In genomic region chr15:38068600-38068999, GRCh38 we compare ENCODE assay signal across 9 cellular contexts.
DNase-seq lines count a peak whose midpoint lies in the region; ATAC-seq and TF ChIP-seq lines count a peak whose summit lies in the region.
"Had no signal": no experiment of that assay in that cellular context is flagged by ENCODE, and none has a peak within 500 bp of the region (broad histone marks: within the 10 kb centered on the region; RNA-seq: fewer than 3 reads in every experiment).

No MANE protein-coding gene starts in this region.

- TF ChIP-seq POLR2A in breast epithelium (IDR thresholded peaks at IDR 0.05) = no peak

- H3K9me2 ChIP-seq in OCI-LY1 (ENCODE audit: low read depth, low read length) = no peaks in the 10 kb centered on the region

- peaks cover 18% of the 10 kb centered on the region for H3K4me1 Mint-ChIP-seq in activated naive CD4-positive, alpha-beta T cell treated with anti-CD3 and anti-CD28 coated beads, Interleukin-2, amount 10 ng/mL, durations not matched to agents 7 days and 5 days

- H3K27ac ChIP-seq in OCI-LY1 (ENCODE audit: low read depth, low read length, poor library complexity, severe bottlenecking) = no peak overlapping the region
- H3K27ac ChIP-seq in breast epithelium = peak overlapping the region; percentile 53 to 54
- peak overlapping the region; percentile 77 to 79 for H3K27ac ChIP-seq in mucosa of rectum (ENCODE audit: low read depth in 2 of 2, low read length in 2 of 2)
- H3K27ac ChIP-seq in temporal lobe (ENCODE audit: low read depth, low read length) = peak overlapping the region; percentile 47

- CTCF ChIA-PET in activated naive CD4-positive, alpha-beta T cell treated with anti-CD3 and anti-CD28 coated beads, Interleukin-2, amount 10 ng/mL, durations not matched to agents 7 days and 5 days (lab: Charles Lee) = no interaction called here

- H3K36me3 ChIP-seq in OCI-LY1 (ENCODE audit: insufficient read depth, low read length) = no peaks in the 10 kb centered on the region
- H3K36me3 ChIP-seq in breast epithelium = no peaks in the 10 kb centered on the region
- H3K36me3 ChIP-seq in mucosa of rectum (ENCODE audit: control insufficient read depth in 2 of 2, insufficient read depth in 2 of 2, low read length in 2 of 2) = no peaks in the 10 kb centered on the region

- H3F3A ChIP-seq in OCI-LY1 (ENCODE audit: insufficient read depth, low read length) = no peaks in the 10 kb centered on the region

- peaks cover 43% of the 10 kb centered on the region for H3K27me3 Mint-ChIP-seq in activated naive CD4-positive, alpha-beta T cell treated with anti-CD3 and anti-CD28 coated beads, Interleukin-2, amount 10 ng/mL, durations not matched to agents 7 days and 5 days

- H2AFZ ChIP-seq in OCI-LY1 (ENCODE audit: low read length) = no peak overlapping the region

- no peak for TF ChIP-seq CTCF in OCI-LY1 (IDR thresholded peaks at IDR 0.05; ENCODE audit: low read length)
- TF ChIP-seq CTCF in breast epithelium (IDR thresholded peaks at IDR 0.05) = no peak

- H3K79me2 ChIP-seq in OCI-LY1 (ENCODE audit: insufficient read depth, low read length) = no peaks in the 10 kb centered on the region

- H3K9me3 Mint-ChIP-seq in activated naive CD4-positive, alpha-beta T cell treated with anti-CD3 and anti-CD28 coated beads, Interleukin-2, amount 10 ng/mL, durations not matched to agents 7 days and 5 days = no peaks in the 10 kb centered on the region

- H3K4me3 ChIP-seq in OCI-LY1 (ENCODE audit: low read depth, low read length, poor library complexity, severe bottlenecking) (no peak overlapping the region), breast epithelium (peak overlapping the region in 2 of 3 donors; percentile 31 to 50), mucosa of rectum (ENCODE audit: low read length in 2 of 2) (peak overlapping the region; percentile 21 to 57)

- H3K27me3 ChIP-seq in OCI-LY1 (ENCODE audit: insufficient read depth, low read length) (no peaks in the 10 kb centered on the region), breast epithelium (no peaks in the 10 kb centered on the region), mucosa of rectum (ENCODE audit: control insufficient read depth in 2 of 2, insufficient read depth in 2 of 2, low read length in 2 of 2) (no peaks in the 10 kb centered on the region)

- intact Hi-C loops in breast epithelium (cut with DNase I; ENCODE audit: low total_unique reads) = no loop called here

- H3K27ac Mint-ChIP-seq in activated naive CD4-positive, alpha-beta T cell treated with anti-CD3 and anti-CD28 coated beads, Interleukin-2, amount 10 ng/mL, durations not matched to agents 7 days and 5 days = no peak overlapping the region

- DNase-seq in breast epithelium (ENCODE audit: low spot score in 2 of 2) (no peak), left lobe of liver (ENCODE audit: low spot score) (no peak)
- DNase-seq in activated naive CD4-positive, alpha-beta T cell treated with anti-CD3 and anti-CD28 coated beads, Interleukin-2, amount 10 ng/mL, durations not matched to agents 7 days and 5 days = no peak
- DNase-seq: activated gamma-delta T cell treated with Interleukin-2 at 50 U/mL for 16 hours, NCI-H526 treated with DMSO at 0.1 percent for 48 hours had no signal

- H3K9me3 ChIP-seq in OCI-LY1 (ENCODE audit: low read length) (no peaks in the 10 kb centered on the region), breast epithelium (no peaks in the 10 kb centered on the region), mucosa of rectum (ENCODE audit: control insufficient read depth in 2 of 2, low read length in 2 of 2) (no peaks in the 10 kb centered on the region)

- H3K9ac ChIP-seq in OCI-LY1 (ENCODE audit: low read length) (no peak overlapping the region; the same call in 1 of the 2 replicates), mucosa of rectum (ENCODE audit: low read depth in 1 of 2, low read length in 2 of 2) (peak overlapping the region in 1 of 2 donors; percentile 2)

- peaks cover 49% of the 10 kb centered on the region for H3K4me1 ChIP-seq in OCI-LY1 (ENCODE audit: insufficient read depth, low read length, severe bottlenecking)
- H3K4me1 ChIP-seq in breast epithelium = peaks cover 4 to 7% of the 10 kb centered on the region in 2 donors
- H3K4me1 ChIP-seq in mucosa of rectum (ENCODE audit: control insufficient read depth in 2 of 2, insufficient read depth in 2 of 2, low read length in 2 of 2) = peaks cover 24 to 42% of the 10 kb centered on the region in 2 donors

- no peaks in the 10 kb centered on the region for H4K20me1 ChIP-seq in OCI-LY1 (ENCODE audit: insufficient read depth, low read length)

- ATAC-seq in left lobe of liver (no peak), HG03175 (IDR thresholded peaks at IDR 0.05; ENCODE audit: unreplicated experiment) (no peak)

- H3K36me3 Mint-ChIP-seq in activated naive CD4-positive, alpha-beta T cell treated with anti-CD3 and anti-CD28 coated beads, Interleukin-2, amount 10 ng/mL, durations not matched to agents 7 days and 5 days = no peaks in the 10 kb centered on the region

- H3K4me2 ChIP-seq in OCI-LY1 (ENCODE audit: low read length) = peak overlapping the region; percentile 54

- H3K4me3 Mint-ChIP-seq in activated naive CD4-positive, alpha-beta T cell treated with anti-CD3 and anti-CD28 coated beads, Interleukin-2, amount 10 ng/mL, durations not matched to agents 7 days and 5 days = no peak overlapping the region
